In genomic region chr9:126915281-126915816, GRCh38 we compare ENCODE assay signal across 7 cellular contexts. TPM values are rescaled to one million over a fixed set of nuclear protein-coding genes. Genes with fewer than 3 reads are reported as not detected.
DNase-seq lines count a peak whose midpoint lies in the region; ATAC-seq and TF ChIP-seq lines count a peak whose summit lies in the region.

No MANE protein-coding gene starts in this region.

- intact Hi-C loops in head of caudate nucleus (cut with DNase I), result no loop called here
- intact Hi-C loops in prostate gland (cut with DNase I), result no loop called here

- H3K4me1 ChIP-seq in prostate gland (replicated peaks), result no peaks in the 10 kb centered on the region

- ATAC-seq in GM18519 (IDR thresholded peaks at IDR 0.05; ENCODE audit: low FRiP score, unreplicated experiment), result no peak

- DNase-seq in GM20000 (ENCODE audit: low spot score) (peak; percentile 23), NCI-H1417 (lab: John Stamatoyannopoulos, UW) (peak; percentile 59 to 87 (median 84)), head of caudate nucleus (peak in 31 of 42 donors; percentile 9 to 54 (median 25)), prostate gland (ENCODE audit: low spot score) (peak; percentile 77), AG08395 (ENCODE audit: low spot score) (no peak)
- peak; percentile 22 to 39 for DNase-seq in activated T-helper 1 cell treated with anti-CD3 and anti-CD28 coated beads, Interleukin-2, amount 50 U/mL, for 16 hours (ENCODE audit: low read depth in 1 of 2, low spot score in 1 of 2)

- H3K9me3 ChIP-seq in prostate gland, result no peaks in the 10 kb centered on the region

- H3K4me3 ChIP-seq in prostate gland, result peak overlapping the region; percentile 56 to 78

- 4% methylated on average over 29 of the region's 43 CpGs for WGBS in prostate gland

- no peak for TF ChIP-seq POLR2A in prostate gland (IDR thresholded peaks at IDR 0.05)

- no peaks in the 10 kb centered on the region for H3K36me3 ChIP-seq in prostate gland

- H3K27me3 ChIP-seq in prostate gland (replicated peaks; ENCODE audit: insufficient read depth), result no peaks in the 10 kb centered on the region

- no peak for TF ChIP-seq CTCF in GM20000 (IDR thresholded peaks at IDR 0.05; ENCODE audit: extremely low read depth, missing control alignments)
- TF ChIP-seq CTCF in prostate gland (IDR thresholded peaks at IDR 0.05), result no peak

- peak overlapping the region; percentile 63 to 83 for H3K27ac ChIP-seq in prostate gland

RNA-seq across cellular contexts. Expression of gene RALGPS1, which starts 0.8 kb away (rescaled TPM):
- 10 to 100 TPM; 14.7 to 20.7 TPM for total RNA-seq in prostate gland

RNA-seq across cellular contexts. Expression of gene ZBTB34, which starts 54.9 kb away (rescaled TPM):
- 10 to 100 TPM in 1 of 2 donors, 1 to 10 TPM in 1; 4.5 to 10.8 TPM for total RNA-seq in prostate gland
